Comparison of ENCODE assay signal across 2 cellular contexts in genomic region chr6:84547341-84547794, GRCh38.
TF ChIP-seq lines count a peak whose summit lies in the region.

No MANE protein-coding gene starts in this region.

TF ChIP-seq in GM23338, 12 proteins besides CTCF, POLR2A, EP300 and RAD21 (continued from another document):
- TF ChIP-seq, protein P1, sequence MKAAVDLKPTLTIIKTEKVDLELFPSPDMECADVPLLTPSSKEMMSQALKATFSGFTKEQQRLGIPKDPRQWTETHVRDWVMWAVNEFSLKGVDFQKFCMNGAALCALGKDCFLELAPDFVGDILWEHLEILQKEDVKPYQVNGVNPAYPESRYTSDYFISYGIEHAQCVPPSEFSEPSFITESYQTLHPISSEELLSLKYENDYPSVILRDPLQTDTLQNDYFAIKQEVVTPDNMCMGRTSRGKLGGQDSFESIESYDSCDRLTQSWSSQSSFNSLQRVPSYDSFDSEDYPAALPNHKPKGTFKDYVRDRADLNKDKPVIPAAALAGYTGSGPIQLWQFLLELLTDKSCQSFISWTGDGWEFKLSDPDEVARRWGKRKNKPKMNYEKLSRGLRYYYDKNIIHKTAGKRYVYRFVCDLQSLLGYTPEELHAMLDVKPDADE (IDR thresholded peaks at IDR 0.05) = no peak
- TF ChIP-seq ZNF462 (CRISPR knock-in tag; IDR thresholded peaks at IDR 0.05) (no peak), ZNF114 (CRISPR knock-in tag; IDR thresholded peaks at IDR 0.05) (no peak), REST (IDR thresholded peaks at IDR 0.05; ENCODE audit: unreplicated experiment) (no peak), CREB1 (CRISPR knock-in tag; IDR thresholded peaks at IDR 0.05; ENCODE audit: low read depth) (no peak), STAT1 (IDR thresholded peaks at IDR 0.05; ENCODE audit: unreplicated experiment) (no peak)
TF ChIP-seq in GM23338: peak in this region for 0.

TF ChIP-seq in K562, 482 proteins besides CTCF, POLR2A, EP300 and RAD21 (continued from another document and continues in another):
- TF ChIP-seq RREB1 (CRISPR knock-in tag; IDR thresholded peaks at IDR 0.05) = 0 out of 2 replicates have a peak, but pooled peaks have one; percentile 13
- peak; percentile 91 for TF ChIP-seq LEF1 (IDR thresholded peaks at IDR 0.05)
- TF ChIP-seq ZNF239 (CRISPR knock-in tag; IDR thresholded peaks at IDR 0.05) = peak; percentile 66
- TF ChIP-seq CHCHD3 (CRISPR knock-in tag; IDR thresholded peaks at IDR 0.05) = no peak
- TF ChIP-seq KLF16 (IDR thresholded peaks at IDR 0.05) = peak; percentile 93
- no peak for TF ChIP-seq NR2C2 (CRISPR knock-in tag; IDR thresholded peaks at IDR 0.05)
- peak; percentile 66 for TF ChIP-seq NR2C2 (tag; IDR thresholded peaks at IDR 0.05)
- TF ChIP-seq POLR2H (tag; IDR thresholded peaks at IDR 0.05; ENCODE audit: low read depth) = 0 out of 2 replicates have a peak, but pooled peaks have one; percentile 17
- TF ChIP-seq ZNF639 (CRISPR knock-in tag; conservative IDR thresholded peaks at IDR 0.05 in 1 of 2, IDR thresholded peaks at IDR 0.05 in 1 of 2) = peak in 1 of 2 experiments; percentile 54; a peak in 2 of 4 replicates
- no peak for TF ChIP-seq XRCC4 (IDR thresholded peaks at IDR 0.05; ENCODE audit: extremely low read depth, insufficient read depth, insufficient read length)
- TF ChIP-seq E2F5 (CRISPR knock-in tag; IDR thresholded peaks at IDR 0.05) = no peak
- TF ChIP-seq FOXK2 (conservative IDR thresholded peaks at IDR 0.05 in 1 of 2, IDR thresholded peaks at IDR 0.05 in 1 of 2; ENCODE audit: low read depth in 2 of 2) = peak; percentile 26 to 53; a peak in 1 of 4 replicates
- peak; percentile 81 for TF ChIP-seq RNF2 (IDR thresholded peaks at IDR 0.05)
- no peak for TF ChIP-seq POU5F1 (IDR thresholded peaks at IDR 0.05; ENCODE audit: borderline replicate concordance, low read depth, low read length, partially characterized antibody)
- no peak for TF ChIP-seq ZBTB7A (IDR thresholded peaks at IDR 0.05; ENCODE audit: borderline replicate concordance, control insufficient read depth, low read depth, low read length)
- TF ChIP-seq DMBX1 (CRISPR knock-in tag; IDR thresholded peaks at IDR 0.05; ENCODE audit: borderline replicate concordance) = peak; percentile 89; the same call in 1 of the 2 replicates
- TF ChIP-seq, protein P2, sequence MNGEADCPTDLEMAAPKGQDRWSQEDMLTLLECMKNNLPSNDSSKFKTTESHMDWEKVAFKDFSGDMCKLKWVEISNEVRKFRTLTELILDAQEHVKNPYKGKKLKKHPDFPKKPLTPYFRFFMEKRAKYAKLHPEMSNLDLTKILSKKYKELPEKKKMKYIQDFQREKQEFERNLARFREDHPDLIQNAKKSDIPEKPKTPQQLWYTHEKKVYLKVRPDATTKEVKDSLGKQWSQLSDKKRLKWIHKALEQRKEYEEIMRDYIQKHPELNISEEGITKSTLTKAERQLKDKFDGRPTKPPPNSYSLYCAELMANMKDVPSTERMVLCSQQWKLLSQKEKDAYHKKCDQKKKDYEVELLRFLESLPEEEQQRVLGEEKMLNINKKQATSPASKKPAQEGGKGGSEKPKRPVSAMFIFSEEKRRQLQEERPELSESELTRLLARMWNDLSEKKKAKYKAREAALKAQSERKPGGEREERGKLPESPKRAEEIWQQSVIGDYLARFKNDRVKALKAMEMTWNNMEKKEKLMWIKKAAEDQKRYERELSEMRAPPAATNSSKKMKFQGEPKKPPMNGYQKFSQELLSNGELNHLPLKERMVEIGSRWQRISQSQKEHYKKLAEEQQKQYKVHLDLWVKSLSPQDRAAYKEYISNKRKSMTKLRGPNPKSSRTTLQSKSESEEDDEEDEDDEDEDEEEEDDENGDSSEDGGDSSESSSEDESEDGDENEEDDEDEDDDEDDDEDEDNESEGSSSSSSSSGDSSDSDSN (IDR thresholded peaks at IDR 0.05; ENCODE audit: borderline replicate concordance in 1 of 2, low read depth in 2 of 2, low read length in 2 of 2) = no peak
- TF ChIP-seq HDAC1 (IDR thresholded peaks at IDR 0.05) = peak; percentile 56 to 96; a peak in 3 of 4 replicates
- TF ChIP-seq PHB2 (IDR thresholded peaks at IDR 0.05; ENCODE audit: low read depth) = peak; percentile 58; the same call in 1 of the 2 replicates
- no peak for TF ChIP-seq PCBP2 (IDR thresholded peaks at IDR 0.05; ENCODE audit: low read depth, low read length, poor library complexity, severe bottlenecking)
- TF ChIP-seq SMAD1 (IDR thresholded peaks at IDR 0.05; ENCODE audit: low read depth, low read length, partially characterized antibody) = peak; percentile 76
- TF ChIP-seq MEIS2 (IDR thresholded peaks at IDR 0.05; ENCODE audit: partially characterized antibody) = peak; percentile 99
- TF ChIP-seq, protein P3, sequence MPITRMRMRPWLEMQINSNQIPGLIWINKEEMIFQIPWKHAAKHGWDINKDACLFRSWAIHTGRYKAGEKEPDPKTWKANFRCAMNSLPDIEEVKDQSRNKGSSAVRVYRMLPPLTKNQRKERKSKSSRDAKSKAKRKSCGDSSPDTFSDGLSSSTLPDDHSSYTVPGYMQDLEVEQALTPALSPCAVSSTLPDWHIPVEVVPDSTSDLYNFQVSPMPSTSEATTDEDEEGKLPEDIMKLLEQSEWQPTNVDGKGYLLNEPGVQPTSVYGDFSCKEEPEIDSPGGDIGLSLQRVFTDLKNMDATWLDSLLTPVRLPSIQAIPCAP (CRISPR knock-in tag; IDR thresholded peaks at IDR 0.05; ENCODE audit: borderline replicate concordance) = no peak
- peak; percentile 60; the same call in 1 of the 2 replicates for TF ChIP-seq MTA3 (IDR thresholded peaks at IDR 0.05; ENCODE audit: borderline replicate concordance)
- peak; percentile 98 for TF ChIP-seq HDAC2 (IDR thresholded peaks at IDR 0.05)
- TF ChIP-seq NCOR1 (IDR thresholded peaks at IDR 0.05) = peak; percentile 89
- no peak for TF ChIP-seq SNIP1 (IDR thresholded peaks at IDR 0.05; ENCODE audit: low read depth)
- peak; percentile 86; the same call in 1 of the 2 replicates for TF ChIP-seq ZNF197 (CRISPR knock-in tag; IDR thresholded peaks at IDR 0.05; ENCODE audit: low read depth)
- TF ChIP-seq NFE2L1 (tag; IDR thresholded peaks at IDR 0.05; ENCODE audit: borderline replicate concordance, low read depth) = peak; percentile 76
- peak; percentile 53; the same call in 1 of the 2 replicates for TF ChIP-seq RUNX1 (IDR thresholded peaks at IDR 0.05; ENCODE audit: low read depth)
- TF ChIP-seq ZBTB33 (CRISPR knock-in tag; IDR thresholded peaks at IDR 0.05) = no peak
- peak; percentile 90; the same call in 1 of the 2 replicates for TF ChIP-seq SMAD3 (CRISPR knock-in tag; conservative IDR thresholded peaks at IDR 0.05)
- peak; percentile 96 for TF ChIP-seq SMARCC2 (IDR thresholded peaks at IDR 0.05; ENCODE audit: low read depth)
- TF ChIP-seq POLR2AphosphoS5 (IDR thresholded peaks at IDR 0.05; ENCODE audit: control insufficient read depth, insufficient read depth, low read depth, low read length) = peak; percentile 74
- peak; percentile 43 to 92; a peak in 3 of 4 replicates for TF ChIP-seq ARNT (IDR thresholded peaks at IDR 0.05)
- peak; percentile 19 to 68; a peak in 2 of 4 replicates for TF ChIP-seq MAZ (CRISPR knock-in tag; conservative IDR thresholded peaks at IDR 0.05 in 1 of 2, IDR thresholded peaks at IDR 0.05 in 1 of 2)
- TF ChIP-seq ARID1B (IDR thresholded peaks at IDR 0.05) = peak; percentile 98
- peak; percentile 94 for TF ChIP-seq HDAC3 (IDR thresholded peaks at IDR 0.05; ENCODE audit: borderline replicate concordance, partially characterized antibody)
- peak; percentile 35; the same call in 1 of the 2 replicates for TF ChIP-seq JUNB (CRISPR knock-in tag; conservative IDR thresholded peaks at IDR 0.05)
- peak; percentile 52 for TF ChIP-seq ADNP (tag; IDR thresholded peaks at IDR 0.05)
- TF ChIP-seq BACH1 (tag; IDR thresholded peaks at IDR 0.05) = peak; percentile 80
- no peak for TF ChIP-seq ATF1 (CRISPR knock-in tag; IDR thresholded peaks at IDR 0.05)
- TF ChIP-seq ATF1 (tag; IDR thresholded peaks at IDR 0.05) = peak; percentile 64
- TF ChIP-seq GATA2 (CRISPR knock-in tag; IDR thresholded peaks at IDR 0.05) = peak; percentile 63
- TF ChIP-seq RFX7 (CRISPR knock-in tag; IDR thresholded peaks at IDR 0.05) = no peak
- TF ChIP-seq, protein P4, sequence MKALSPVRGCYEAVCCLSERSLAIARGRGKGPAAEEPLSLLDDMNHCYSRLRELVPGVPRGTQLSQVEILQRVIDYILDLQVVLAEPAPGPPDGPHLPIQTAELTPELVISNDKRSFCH (CRISPR knock-in tag; IDR thresholded peaks at IDR 0.05) = no peak
- TF ChIP-seq, protein P4 (tag; IDR thresholded peaks at IDR 0.05) = peak; percentile 76
- no peak for TF ChIP-seq HCFC1 (IDR thresholded peaks at IDR 0.05; ENCODE audit: low read depth, low read length)
- 0 out of 2 replicates have a peak, but pooled peaks have one; percentile 36 for TF ChIP-seq GATAD2B (IDR thresholded peaks at IDR 0.05; ENCODE audit: borderline replicate concordance)
- TF ChIP-seq GABPA (tag; conservative IDR thresholded peaks at IDR 0.05; ENCODE audit: low read depth) = 0 out of 2 replicates have a peak, but pooled peaks have one; percentile 25
- TF ChIP-seq TRIM24 (IDR thresholded peaks at IDR 0.05) = peak; percentile 67 to 87; a peak in 3 of 4 replicates
